Comparison of ENCODE assay signal across 21 cellular contexts in the genomic region with DNA sequence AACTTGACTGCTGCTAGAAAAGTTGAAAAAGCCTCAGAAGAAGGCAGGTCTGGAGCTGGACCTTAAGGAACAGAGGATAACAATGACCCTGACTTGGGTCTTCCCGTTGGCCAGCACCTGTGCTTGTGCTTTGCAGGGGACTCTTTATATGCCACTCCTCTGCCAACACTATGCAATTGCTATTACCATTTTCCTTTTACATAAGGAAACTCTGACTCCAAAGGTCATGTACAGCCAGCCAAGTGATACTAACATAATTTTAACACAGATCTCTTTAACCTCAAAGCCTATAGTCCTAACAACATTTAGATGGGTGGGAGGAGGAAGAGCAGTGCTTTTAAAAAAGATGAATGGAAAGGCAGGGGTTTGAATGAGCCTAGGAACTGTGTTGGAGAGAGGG.
A peak's percentile ranks its signal among the peaks of the same experiment; 100 is the strongest.
DNase-seq lines count a peak whose midpoint lies in the region; ATAC-seq, FAIRE-seq and TF ChIP-seq lines count a peak whose summit lies in the region.
"Had no signal": no experiment of that assay in that cellular context is flagged by ENCODE, and none has a peak within 500 bp of the region (broad histone marks: within the 10 kb centered on the region; RNA-seq: fewer than 3 reads in every experiment).

No MANE protein-coding gene starts in this region.

- H3K36me3 ChIP-seq in HepG2 (replicated peaks in 1 of 2; ENCODE audit: control insufficient read depth in 1 of 2, insufficient read depth in 2 of 2, low read length in 2 of 2) (no peaks in the 10 kb centered on the region), small intestine (ENCODE audit: control insufficient read depth in 2 of 2, insufficient read depth in 2 of 2, low read length in 2 of 2) (no peaks in the 10 kb centered on the region)

- H3K27me3 Mint-ChIP-seq in Calu3 (ENCODE audit: unreplicated experiment): no peaks in the 10 kb centered on the region
- peaks cover 5% of the 10 kb centered on the region for H3K27me3 Mint-ChIP-seq in activated naive CD8-positive, alpha-beta T cell treated with anti-CD3 and anti-CD28 coated beads for 36 hours
- H3K27me3 Mint-ChIP-seq in T-cell: peaks cover 0 to 4% of the 10 kb centered on the region in 2 donors
- H3K27me3 Mint-ChIP-seq: CD4-positive, alpha-beta T cell had no signal

- no peak overlapping the region for H3K4me3 ChIP-seq in HepG2 (replicated peaks in 1 of 3; ENCODE audit: insufficient read depth in 1 of 3, low read depth in 2 of 3, low read length in 3 of 3)
- no peak overlapping the region for H3K4me3 ChIP-seq in small intestine (ENCODE audit: low read depth in 1 of 2, low read length in 2 of 2)
- H3K4me3 ChIP-seq: GM23338 had no signal

- no peak overlapping the region for H2AFZ ChIP-seq in HepG2 (ENCODE audit: low read length)
- H2AFZ ChIP-seq: GM23338 had no signal

- H4K20me1 ChIP-seq in HepG2 (ENCODE audit: insufficient read depth, low read length): no peaks in the 10 kb centered on the region

- 0 out of 2 replicates have a peak overlapping the region, but pooled peaks have one; percentile 1 for H3K4me2 ChIP-seq in HepG2 (ENCODE audit: low read depth, low read length)
- H3K4me2 ChIP-seq: GM23338 had no signal

- intact Hi-C loops in Calu3 (cut with micrococcal nuclease; ENCODE audit: unreplicated experiment) (loop anchor here (2.0 kb wide), 1 partner anchor 58 kb away; no protein-coding TSS in a partner anchor), HepG2 (cut with micrococcal nuclease; ENCODE audit: unreplicated experiment) (no loop called here)

- TF ChIP-seq EP300 in HepG2 (IDR thresholded peaks at IDR 0.05; ENCODE audit: low read depth in 2 of 2, low read length in 2 of 2): no peak
- TF ChIP-seq EP300 in HepG2 (CRISPR knock-in tag; IDR thresholded peaks at IDR 0.05; ENCODE audit: borderline replicate concordance): no peak

- H3K4me1 Mint-ChIP-seq in Calu3 (ENCODE audit: low read depth, unreplicated experiment) (peaks cover 34% of the 10 kb centered on the region), T-cell (peaks cover 0 to 7% (median 0%) of the 10 kb centered on the region in 3 donors)
- peaks cover 9% of the 10 kb centered on the region for H3K4me1 Mint-ChIP-seq in activated naive CD8-positive, alpha-beta T cell treated with anti-CD3 and anti-CD28 coated beads for 36 hours

- no peak for DNase-seq in Calu3
- DNase-seq in activated naive CD8-positive, alpha-beta T cell treated with anti-CD3 and anti-CD28 coated beads for 36 hours: no peak
- no peak for DNase-seq in HepG2 (ENCODE audit: low spot score)
- peak; percentile 78 for DNase-seq in small intestine
- DNase-seq in amygdala (lab: John Stamatoyannopoulos, UW): no peak
- DNase-seq in T-cell: no peak
- no peak for DNase-seq in NCI-H1048 (lab: John Stamatoyannopoulos, UW)
- DNase-seq: CD4-positive, alpha-beta T cell; KBM-7; NCI-H1417; NCI-H187; NCI-H2107; NCI-H2227 treated with DMSO at 0.1 percent for 48 hours; NCI-H510A treated with DMSO at 0.1 percent for 48 hours; NCI-H82; OCI-M1; SHP77 had no signal

- no peak for TF ChIP-seq POLR2A in HepG2 (IDR thresholded peaks at IDR 0.05; ENCODE audit: insufficient read depth in 1 of 2, low read depth in 2 of 2, low read length in 2 of 2)

- no peak overlapping the region for H3K27ac ChIP-seq in HepG2 (ENCODE audit: extremely low read length, insufficient read depth, low read length)
- H3K27ac ChIP-seq in small intestine (ENCODE audit: low read depth in 1 of 2, low read length in 1 of 2): peak overlapping the region; percentile 78 to 81

- H3K79me2 ChIP-seq in HepG2 (ENCODE audit: insufficient read depth, low read length): no peaks in the 10 kb centered on the region

- WGBS in HepG2 (ENCODE audit: low lambda C conversion rate): 50% methylated on average over 1 of the region's 1 CpG
- WGBS in small intestine, 3 donors: 0 to 63% (median 35%) methylated on average over 1 of the region's 1 CpG

- H3K36me3 Mint-ChIP-seq in Calu3 (ENCODE audit: insufficient read depth, unreplicated experiment): peaks cover 6% of the 10 kb centered on the region
- no peaks in the 10 kb centered on the region for H3K36me3 Mint-ChIP-seq in activated naive CD8-positive, alpha-beta T cell treated with anti-CD3 and anti-CD28 coated beads for 36 hours
- no peaks in the 10 kb centered on the region for H3K36me3 Mint-ChIP-seq in T-cell

- H3K27me3 ChIP-seq in HepG2 (ENCODE audit: control insufficient read depth in 1 of 2, insufficient read depth in 2 of 2, low read length in 2 of 2) (no peaks in the 10 kb centered on the region; a peak in 1 of 5 replicates), small intestine (ENCODE audit: control insufficient read depth in 2 of 2, insufficient read depth in 2 of 2, low read length in 2 of 2) (no peaks in the 10 kb centered on the region)

- CTCF ChIA-PET in Calu3 (lab: Charles Lee) (no interaction called here), HepG2 (lab: Yijun Ruan, JAX; ENCODE audit: low intra/inter-chr PET ratio, low total read pairs) (no interaction called here), T-cell (lab: Charles Lee) (no interaction called here)

- H3K4me1 ChIP-seq in HepG2 (ENCODE audit: insufficient read depth, low read length): peaks cover 59% of the 10 kb centered on the region
- peaks cover 0 to 9% of the 10 kb centered on the region in 2 donors for H3K4me1 ChIP-seq in small intestine (ENCODE audit: control insufficient read depth in 2 of 2, insufficient read depth in 1 of 2, low read depth in 1 of 2, low read length in 1 of 2)

- peak overlapping the region; percentile 93 for H3K27ac Mint-ChIP-seq in Calu3 (ENCODE audit: unreplicated experiment)
- H3K27ac Mint-ChIP-seq in activated naive CD8-positive, alpha-beta T cell treated with anti-CD3 and anti-CD28 coated beads for 36 hours: peak overlapping the region; percentile 5
- no peak overlapping the region for H3K27ac Mint-ChIP-seq in T-cell
- H3K27ac Mint-ChIP-seq: CD4-positive, alpha-beta T cell; GM23338 had no signal

- peak overlapping the region; percentile 27 for H3K4me3 Mint-ChIP-seq in Calu3 (ENCODE audit: low read depth, unreplicated experiment)
- no peak overlapping the region for H3K4me3 Mint-ChIP-seq in activated naive CD8-positive, alpha-beta T cell treated with anti-CD3 and anti-CD28 coated beads for 36 hours
- H3K4me3 Mint-ChIP-seq in T-cell: no peak overlapping the region
- H3K4me3 Mint-ChIP-seq: CD4-positive, alpha-beta T cell; GM23338 had no signal

- in situ Hi-C loops in HepG2 (cut with HindIII; ENCODE audit: extremely low pct_ligation_motif_present, low pct_unique_long_range_greater_than_20kb): no loop called here

- TF ChIP-seq RAD21 in HepG2 (CRISPR knock-in tag; IDR thresholded peaks at IDR 0.05): no peak

- TF ChIP-seq CTCF in Calu3 (IDR thresholded peaks at IDR 0.05; ENCODE audit: unreplicated experiment) (no peak), HepG2 (CRISPR knock-in tag; IDR thresholded peaks at IDR 0.05) (no peak)

- no peak overlapping the region for H3K9ac ChIP-seq in HepG2 (ENCODE audit: insufficient read depth, low read depth, low read length)

- FAIRE-seq in HepG2 (lab: Jason Lieb, UNC) (no peak), small intestine (lab: Jason Lieb, UNC) (no peak)
- FAIRE-seq: A204.1, GM12891, GM18507 had no signal

- H3K9me3 ChIP-seq in HepG2 (ENCODE audit: low read length) (no peaks in the 10 kb centered on the region), small intestine (ENCODE audit: control insufficient read depth, low read depth) (no peaks in the 10 kb centered on the region)

- POLR2A ChIA-PET in HepG2 (lab: Yijun Ruan, JAX) (no interaction called here), T-cell (lab: Charles Lee) (no interaction called here)

- H3K9me3 Mint-ChIP-seq in Calu3 (ENCODE audit: low read depth, unreplicated experiment): peaks cover 2% of the 10 kb centered on the region
- no peaks in the 10 kb centered on the region for H3K9me3 Mint-ChIP-seq in activated naive CD8-positive, alpha-beta T cell treated with anti-CD3 and anti-CD28 coated beads for 36 hours
- H3K9me3 Mint-ChIP-seq in T-cell: no peaks in the 10 kb centered on the region
- H3K9me3 Mint-ChIP-seq: CD4-positive, alpha-beta T cell; GM23338 had no signal

- BruUV-seq in Calu3 (replicated peaks; lab: Mats Ljungman, UMichigan): no TSS peak
- BruUV-seq in HepG2 (replicated peaks; lab: Mats Ljungman, UMichigan): no TSS peak

- ATAC-seq in HepG2 (no peak), T-cell (replicated peaks in 1 of 4) (no peak)
- ATAC-seq: GM23338 had no signal

TF ChIP-seq in HepG2, 621 proteins besides CTCF, POLR2A, EP300 and RAD21 (continues in another document):
- TF ChIP-seq YEATS2 (CRISPR knock-in tag; IDR thresholded peaks at IDR 0.05; ENCODE audit: borderline replicate concordance) (no peak), TCF7 (IDR thresholded peaks at IDR 0.05; ENCODE audit: low read depth) (no peak), RFX1 (IDR thresholded peaks at IDR 0.05) (no peak), PAF1 (CRISPR knock-in tag; IDR thresholded peaks at IDR 0.05) (no peak)
- TF ChIP-seq, protein P1, sequence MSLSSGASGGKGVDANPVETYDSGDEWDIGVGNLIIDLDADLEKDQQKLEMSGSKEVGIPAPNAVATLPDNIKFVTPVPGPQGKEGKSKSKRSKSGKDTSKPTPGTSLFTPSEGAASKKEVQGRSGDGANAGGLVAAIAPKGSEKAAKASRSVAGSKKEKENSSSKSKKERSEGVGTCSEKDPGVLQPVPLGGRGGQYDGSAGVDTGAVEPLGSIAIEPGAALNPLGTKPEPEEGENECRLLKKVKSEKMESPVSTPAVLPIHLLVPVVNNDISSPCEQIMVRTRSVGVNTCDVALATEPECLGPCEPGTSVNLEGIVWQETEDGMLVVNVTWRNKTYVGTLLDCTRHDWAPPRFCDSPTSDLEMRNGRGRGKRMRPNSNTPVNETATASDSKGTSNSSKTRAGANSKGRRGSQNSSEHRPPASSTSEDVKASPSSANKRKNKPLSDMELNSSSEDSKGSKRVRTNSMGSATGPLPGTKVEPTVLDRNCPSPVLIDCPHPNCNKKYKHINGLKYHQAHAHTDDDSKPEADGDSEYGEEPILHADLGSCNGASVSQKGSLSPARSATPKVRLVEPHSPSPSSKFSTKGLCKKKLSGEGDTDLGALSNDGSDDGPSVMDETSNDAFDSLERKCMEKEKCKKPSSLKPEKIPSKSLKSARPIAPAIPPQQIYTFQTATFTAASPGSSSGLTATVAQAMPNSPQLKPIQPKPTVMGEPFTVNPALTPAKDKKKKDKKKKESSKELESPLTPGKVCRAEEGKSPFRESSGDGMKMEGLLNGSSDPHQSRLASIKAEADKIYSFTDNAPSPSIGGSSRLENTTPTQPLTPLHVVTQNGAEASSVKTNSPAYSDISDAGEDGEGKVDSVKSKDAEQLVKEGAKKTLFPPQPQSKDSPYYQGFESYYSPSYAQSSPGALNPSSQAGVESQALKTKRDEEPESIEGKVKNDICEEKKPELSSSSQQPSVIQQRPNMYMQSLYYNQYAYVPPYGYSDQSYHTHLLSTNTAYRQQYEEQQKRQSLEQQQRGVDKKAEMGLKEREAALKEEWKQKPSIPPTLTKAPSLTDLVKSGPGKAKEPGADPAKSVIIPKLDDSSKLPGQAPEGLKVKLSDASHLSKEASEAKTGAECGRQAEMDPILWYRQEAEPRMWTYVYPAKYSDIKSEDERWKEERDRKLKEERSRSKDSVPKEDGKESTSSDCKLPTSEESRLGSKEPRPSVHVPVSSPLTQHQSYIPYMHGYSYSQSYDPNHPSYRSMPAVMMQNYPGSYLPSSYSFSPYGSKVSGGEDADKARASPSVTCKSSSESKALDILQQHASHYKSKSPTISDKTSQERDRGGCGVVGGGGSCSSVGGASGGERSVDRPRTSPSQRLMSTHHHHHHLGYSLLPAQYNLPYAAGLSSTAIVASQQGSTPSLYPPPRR (CRISPR knock-in tag; IDR thresholded peaks at IDR 0.05; ENCODE audit: borderline replicate concordance): no peak

Comparison
In these comparisons a context has a peak if more than half of its experiments do, and no peak if none do; other contexts are left out.
1. H3K27ac Mint-ChIP-seq: peak in Calu3 (single experiment) and activated naive CD8-positive, alpha-beta T cell treated with anti-CD3 and anti-CD28 coated beads for 36 hours (single experiment); none in T-cell (0 of 2).